ENCODE assay signal across 29 cellular contexts in genomic region chr9:98921740-98922139, GRCh38. TPM values are rescaled to one million over a fixed set of nuclear protein-coding genes. Genes with fewer than 3 reads are reported as not detected.
"Had no signal": no experiment of that assay in that cellular context is flagged by ENCODE, and none has a peak within 500 bp of the region (broad histone marks: within the 10 kb centered on the region; RNA-seq: fewer than 3 reads in every experiment).

No MANE protein-coding gene starts in this region.

- H3K4me2 ChIP-seq: neural progenitor cell had no signal

- H3K4me1 ChIP-seq: parathyroid adenoma, right lobe of liver had no signal

- H3K27ac ChIP-seq: epithelial cell of prostate, esophagus muscularis mucosa, lower lobe of right lung, neural progenitor cell, parathyroid adenoma, right lobe of liver, stomach, thyroid gland, vagina had no signal

- H3K36me3 ChIP-seq: esophagus muscularis mucosa, heart right ventricle, lower lobe of right lung, neural progenitor cell, right lobe of liver, stomach, thyroid gland, vagina had no signal

- H3K4me3 ChIP-seq: esophagus muscularis mucosa, heart right ventricle, lower lobe of right lung, mucosa of descending colon, neural progenitor cell, right lobe of liver, stomach, thyroid gland, vagina had no signal

- FAIRE-seq: keratinocyte, small intestine had no signal

- ATAC-seq: heart right ventricle; left ventricle myocardium superior; lower lobe of right lung; mucosa of descending colon; natural killer cell treated with Interleukin-12 subunit alpha and Interleukin-12 subunit beta and Interleukin-15 and Interleukin-18, amount 100 ng/mL, for 72 hours; right lobe of liver; stimulated activated effector memory CD8-positive, alpha-beta T cell treated with anti-CD3 and anti-CD28 coated beads, Interleukin-12 subunit alpha, Interleukin-12 subunit beta, amount 100 ng/mL, for 72 hours had no signal

- H3K9ac ChIP-seq: neural progenitor cell, parathyroid adenoma had no signal

- H3K9me3 ChIP-seq: esophagus muscularis mucosa, heart right ventricle, lower lobe of right lung, mucosa of descending colon, right lobe of liver, stomach, thyroid gland, vagina had no signal

- H3K27me3 ChIP-seq: esophagus muscularis mucosa, heart right ventricle, neural progenitor cell, right lobe of liver, stomach, thyroid gland, vagina had no signal

- H2AFZ ChIP-seq: neural progenitor cell, parathyroid adenoma had no signal

- DNase-seq: cortex of kidney; effector CD4-positive, alpha-beta T cell; foreskin melanocyte; glutamatergic neuron; heart right ventricle; hypothalamus; immature natural killer cell; left ventricle myocardium superior; lower lobe of right lung; mucosa of descending colon; naive B cell; right lobe of liver; small intestine; stimulated activated CD4-positive, alpha-beta T cell treated with anti-CD3 and anti-CD28 coated beads, Interleukin-12 subunit alpha, Interleukin-12 subunit beta, amount 100 ng/mL, for 4 hours; stimulated activated CD4-positive, alpha-beta T cell treated with anti-CD3 and anti-CD28 coated beads, Interleukin-1b, Interleukin-23, amount 100 ng/mL, for 48 hours; stimulated activated CD4-positive, alpha-beta T cell treated with anti-CD3 and anti-CD28 coated beads, Interleukin-4, amount 100 ng/mL, for 1 hour; stimulated activated naive CD4-positive, alpha-beta T cell treated with Interleukin-2 at 50 U/mL for 16 hours; stomach; thyroid gland; trophoblast cell had no signal

RNA-seq across cellular contexts. Expression of gene COL15A1, which starts 22.0 kb away (rescaled TPM):
- total RNA-seq: progenitor cell of endocrine pancreas had no signal
- polyA plus RNA-seq: keratinocyte had no signal
